ENCODE assay signal across 1 cellular context in the genomic region with DNA sequence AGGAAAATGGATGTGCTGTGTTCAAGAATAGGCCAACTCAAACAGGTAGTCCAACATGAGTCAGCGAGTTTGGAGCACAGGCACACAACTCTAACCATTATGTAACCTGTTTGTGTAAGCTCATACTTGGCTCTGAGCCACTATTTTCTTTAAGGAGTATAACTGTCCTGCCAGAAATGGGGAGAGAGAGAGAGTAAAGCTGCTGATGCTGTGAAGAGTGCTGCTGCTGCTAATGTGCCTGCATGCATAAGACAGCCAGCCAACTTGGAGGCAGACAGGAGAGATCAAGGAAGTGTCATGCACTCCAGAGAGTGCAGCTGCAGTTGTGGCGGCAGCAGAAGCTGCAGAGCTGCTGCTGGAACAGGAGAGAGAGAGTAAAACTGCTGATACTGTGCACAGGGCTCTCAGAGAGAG.
TF ChIP-seq lines count a peak whose summit lies in the region.

No MANE protein-coding gene starts in this region.

TF ChIP-seq in HepG2, 621 proteins besides CTCF, POLR2A, EP300 and RAD21 (continues in another document):
- TF ChIP-seq MAFF (IDR thresholded peaks at IDR 0.05; ENCODE audit: low read depth, low read length) (peak; percentile 79), ZNF572 (CRISPR knock-in tag; IDR thresholded peaks at IDR 0.05) (no peak), ZMYM3 (CRISPR knock-in tag; IDR thresholded peaks at IDR 0.05) (peak; percentile 60; the same call in 1 of the 2 replicates), ZNF121 (CRISPR knock-in tag; IDR thresholded peaks at IDR 0.05) (peak; percentile 39; the same call in 1 of the 2 replicates), RARA (CRISPR knock-in tag; IDR thresholded peaks at IDR 0.05) (0 out of 2 replicates have a peak, but pooled peaks have one; percentile 48), ZSCAN9 (CRISPR knock-in tag; IDR thresholded peaks at IDR 0.05; ENCODE audit: borderline replicate concordance) (0 out of 2 replicates have a peak, but pooled peaks have one; percentile 49), ZNF292 (CRISPR knock-in tag; IDR thresholded peaks at IDR 0.05; ENCODE audit: borderline replicate concordance, low read depth) (peak; percentile 90; the same call in 1 of the 2 replicates), MIXL1 (CRISPR knock-in tag; IDR thresholded peaks at IDR 0.05) (peak; percentile 57; the same call in 1 of the 2 replicates), POGZ (CRISPR knock-in tag; IDR thresholded peaks at IDR 0.05) (peak; percentile 88), PAWR (CRISPR knock-in tag; IDR thresholded peaks at IDR 0.05; ENCODE audit: borderline replicate concordance) (no peak), NFE2L2 (IDR thresholded peaks at IDR 0.05; ENCODE audit: low read length) (peak; percentile 80), HOXA3 (CRISPR knock-in tag; IDR thresholded peaks at IDR 0.05) (peak; percentile 26; the same call in 1 of the 2 replicates), SOX6 (IDR thresholded peaks at IDR 0.05) (no peak), SOX6 (CRISPR knock-in tag; IDR thresholded peaks at IDR 0.05) (peak; percentile 79), HMG20A (CRISPR knock-in tag; IDR thresholded peaks at IDR 0.05; ENCODE audit: borderline replicate concordance) (peak; percentile 67; the same call in 1 of the 2 replicates), ZNF749 (CRISPR knock-in tag; IDR thresholded peaks at IDR 0.05; ENCODE audit: borderline replicate concordance) (peak; percentile 49; the same call in 1 of the 2 replicates), HNRNPLL (IDR thresholded peaks at IDR 0.05; ENCODE audit: low read depth, low read length, poor library complexity, severe bottlenecking) (no peak), RXRB (CRISPR knock-in tag; IDR thresholded peaks at IDR 0.05; ENCODE audit: borderline replicate concordance) (peak; percentile 71), EEA1 (CRISPR knock-in tag; IDR thresholded peaks at IDR 0.05; ENCODE audit: borderline replicate concordance) (no peak), RCOR2 (CRISPR knock-in tag; IDR thresholded peaks at IDR 0.05) (peak; percentile 35; the same call in 1 of the 2 replicates), SNRNP70 (IDR thresholded peaks at IDR 0.05; ENCODE audit: low read depth, low read length) (no peak), JUNB (CRISPR knock-in tag; IDR thresholded peaks at IDR 0.05; ENCODE audit: borderline replicate concordance) (no peak), ZMYM2 (CRISPR knock-in tag; IDR thresholded peaks at IDR 0.05) (0 out of 2 replicates have a peak, but pooled peaks have one; percentile 54), TAF1 (CRISPR knock-in tag; IDR thresholded peaks at IDR 0.05) (no peak), ZBTB3 (CRISPR knock-in tag; IDR thresholded peaks at IDR 0.05; ENCODE audit: borderline replicate concordance, low read depth) (no peak), RFXAP (CRISPR knock-in tag; IDR thresholded peaks at IDR 0.05; ENCODE audit: borderline replicate concordance) (0 out of 2 replicates have a peak, but pooled peaks have one; percentile 34), HDAC2 (CRISPR knock-in tag; IDR thresholded peaks at IDR 0.05) (peak; percentile 38; the same call in 1 of the 2 replicates), SOX13 (IDR thresholded peaks at IDR 0.05) (no peak), SOX13 (CRISPR knock-in tag; conservative IDR thresholded peaks at IDR 0.05 in 1 of 2, IDR thresholded peaks at IDR 0.05 in 1 of 2) (peak in 1 of 2 experiments; percentile 68; a peak in 2 of 4 replicates), ATF7 (IDR thresholded peaks at IDR 0.05) (no peak), ATF7 (CRISPR knock-in tag; IDR thresholded peaks at IDR 0.05) (0 out of 2 replicates have a peak, but pooled peaks have one; percentile 57), HMGA1 (CRISPR knock-in tag; conservative IDR thresholded peaks at IDR 0.05) (no peak), FOXK1 (CRISPR knock-in tag; IDR thresholded peaks at IDR 0.05; ENCODE audit: borderline replicate concordance, low read depth) (peak; percentile 66; the same call in 1 of the 2 replicates)
- TF ChIP-seq, protein P1, sequence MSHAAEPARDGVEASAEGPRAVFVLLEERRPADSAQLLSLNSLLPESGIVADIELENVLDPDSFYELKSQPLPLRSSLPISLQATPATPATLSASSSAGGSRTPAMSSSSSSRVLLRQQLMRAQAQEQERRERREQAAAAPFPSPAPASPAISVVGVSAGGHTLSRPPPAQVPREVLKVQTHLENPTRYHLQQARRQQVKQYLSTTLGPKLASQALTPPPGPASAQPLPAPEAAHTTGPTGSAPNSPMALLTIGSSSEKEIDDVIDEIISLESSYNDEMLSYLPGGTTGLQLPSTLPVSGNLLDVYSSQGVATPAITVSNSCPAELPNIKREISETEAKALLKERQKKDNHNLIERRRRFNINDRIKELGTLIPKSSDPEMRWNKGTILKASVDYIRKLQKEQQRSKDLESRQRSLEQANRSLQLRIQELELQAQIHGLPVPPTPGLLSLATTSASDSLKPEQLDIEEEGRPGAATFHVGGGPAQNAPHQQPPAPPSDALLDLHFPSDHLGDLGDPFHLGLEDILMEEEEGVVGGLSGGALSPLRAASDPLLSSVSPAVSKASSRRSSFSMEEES (CRISPR knock-in tag; IDR thresholded peaks at IDR 0.05), result no peak
- TF ChIP-seq, protein P2, sequence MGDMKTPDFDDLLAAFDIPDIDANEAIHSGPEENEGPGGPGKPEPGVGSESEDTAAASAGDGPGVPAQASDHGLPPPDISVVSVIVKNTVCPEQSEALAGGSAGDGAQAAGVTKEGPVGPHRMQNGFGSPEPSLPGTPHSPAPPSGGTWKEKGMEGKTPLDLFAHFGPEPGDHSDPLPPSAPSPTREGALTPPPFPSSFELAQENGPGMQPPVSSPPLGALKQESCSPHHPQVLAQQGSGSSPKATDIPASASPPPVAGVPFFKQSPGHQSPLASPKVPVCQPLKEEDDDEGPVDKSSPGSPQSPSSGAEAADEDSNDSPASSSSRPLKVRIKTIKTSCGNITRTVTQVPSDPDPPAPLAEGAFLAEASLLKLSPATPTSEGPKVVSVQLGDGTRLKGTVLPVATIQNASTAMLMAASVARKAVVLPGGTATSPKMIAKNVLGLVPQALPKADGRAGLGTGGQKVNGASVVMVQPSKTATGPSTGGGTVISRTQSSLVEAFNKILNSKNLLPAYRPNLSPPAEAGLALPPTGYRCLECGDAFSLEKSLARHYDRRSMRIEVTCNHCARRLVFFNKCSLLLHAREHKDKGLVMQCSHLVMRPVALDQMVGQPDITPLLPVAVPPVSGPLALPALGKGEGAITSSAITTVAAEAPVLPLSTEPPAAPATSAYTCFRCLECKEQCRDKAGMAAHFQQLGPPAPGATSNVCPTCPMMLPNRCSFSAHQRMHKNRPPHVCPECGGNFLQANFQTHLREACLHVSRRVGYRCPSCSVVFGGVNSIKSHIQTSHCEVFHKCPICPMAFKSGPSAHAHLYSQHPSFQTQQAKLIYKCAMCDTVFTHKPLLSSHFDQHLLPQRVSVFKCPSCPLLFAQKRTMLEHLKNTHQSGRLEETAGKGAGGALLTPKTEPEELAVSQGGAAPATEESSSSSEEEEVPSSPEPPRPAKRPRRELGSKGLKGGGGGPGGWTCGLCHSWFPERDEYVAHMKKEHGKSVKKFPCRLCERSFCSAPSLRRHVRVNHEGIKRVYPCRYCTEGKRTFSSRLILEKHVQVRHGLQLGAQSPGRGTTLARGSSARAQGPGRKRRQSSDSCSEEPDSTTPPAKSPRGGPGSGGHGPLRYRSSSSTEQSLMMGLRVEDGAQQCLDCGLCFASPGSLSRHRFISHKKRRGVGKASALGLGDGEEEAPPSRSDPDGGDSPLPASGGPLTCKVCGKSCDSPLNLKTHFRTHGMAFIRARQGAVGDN (CRISPR knock-in tag; IDR thresholded peaks at IDR 0.05), result peak; percentile 17; the same call in 1 of the 2 replicates
- TF ChIP-seq, protein P3, sequence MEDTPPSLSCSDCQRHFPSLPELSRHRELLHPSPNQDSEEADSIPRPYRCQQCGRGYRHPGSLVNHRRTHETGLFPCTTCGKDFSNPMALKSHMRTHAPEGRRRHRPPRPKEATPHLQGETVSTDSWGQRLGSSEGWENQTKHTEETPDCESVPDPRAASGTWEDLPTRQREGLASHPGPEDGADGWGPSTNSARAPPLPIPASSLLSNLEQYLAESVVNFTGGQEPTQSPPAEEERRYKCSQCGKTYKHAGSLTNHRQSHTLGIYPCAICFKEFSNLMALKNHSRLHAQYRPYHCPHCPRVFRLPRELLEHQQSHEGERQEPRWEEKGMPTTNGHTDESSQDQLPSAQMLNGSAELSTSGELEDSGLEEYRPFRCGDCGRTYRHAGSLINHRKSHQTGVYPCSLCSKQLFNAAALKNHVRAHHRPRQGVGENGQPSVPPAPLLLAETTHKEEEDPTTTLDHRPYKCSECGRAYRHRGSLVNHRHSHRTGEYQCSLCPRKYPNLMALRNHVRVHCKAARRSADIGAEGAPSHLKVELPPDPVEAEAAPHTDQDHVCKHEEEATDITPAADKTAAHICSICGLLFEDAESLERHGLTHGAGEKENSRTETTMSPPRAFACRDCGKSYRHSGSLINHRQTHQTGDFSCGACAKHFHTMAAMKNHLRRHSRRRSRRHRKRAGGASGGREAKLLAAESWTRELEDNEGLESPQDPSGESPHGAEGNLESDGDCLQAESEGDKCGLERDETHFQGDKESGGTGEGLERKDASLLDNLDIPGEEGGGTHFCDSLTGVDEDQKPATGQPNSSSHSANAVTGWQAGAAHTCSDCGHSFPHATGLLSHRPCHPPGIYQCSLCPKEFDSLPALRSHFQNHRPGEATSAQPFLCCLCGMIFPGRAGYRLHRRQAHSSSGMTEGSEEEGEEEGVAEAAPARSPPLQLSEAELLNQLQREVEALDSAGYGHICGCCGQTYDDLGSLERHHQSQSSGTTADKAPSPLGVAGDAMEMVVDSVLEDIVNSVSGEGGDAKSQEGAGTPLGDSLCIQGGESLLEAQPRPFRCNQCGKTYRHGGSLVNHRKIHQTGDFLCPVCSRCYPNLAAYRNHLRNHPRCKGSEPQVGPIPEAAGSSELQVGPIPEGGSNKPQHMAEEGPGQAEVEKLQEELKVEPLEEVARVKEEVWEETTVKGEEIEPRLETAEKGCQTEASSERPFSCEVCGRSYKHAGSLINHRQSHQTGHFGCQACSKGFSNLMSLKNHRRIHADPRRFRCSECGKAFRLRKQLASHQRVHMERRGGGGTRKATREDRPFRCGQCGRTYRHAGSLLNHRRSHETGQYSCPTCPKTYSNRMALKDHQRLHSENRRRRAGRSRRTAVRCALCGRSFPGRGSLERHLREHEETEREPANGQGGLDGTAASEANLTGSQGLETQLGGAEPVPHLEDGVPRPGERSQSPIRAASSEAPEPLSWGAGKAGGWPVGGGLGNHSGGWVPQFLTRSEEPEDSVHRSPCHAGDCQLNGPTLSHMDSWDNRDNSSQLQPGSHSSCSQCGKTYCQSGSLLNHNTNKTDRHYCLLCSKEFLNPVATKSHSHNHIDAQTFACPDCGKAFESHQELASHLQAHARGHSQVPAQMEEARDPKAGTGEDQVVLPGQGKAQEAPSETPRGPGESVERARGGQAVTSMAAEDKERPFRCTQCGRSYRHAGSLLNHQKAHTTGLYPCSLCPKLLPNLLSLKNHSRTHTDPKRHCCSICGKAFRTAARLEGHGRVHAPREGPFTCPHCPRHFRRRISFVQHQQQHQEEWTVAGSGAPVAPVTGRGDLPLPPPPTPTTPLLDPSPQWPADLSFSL (CRISPR knock-in tag; IDR thresholded peaks at IDR 0.05), result peak; percentile 75
- TF ChIP-seq, protein P4, sequence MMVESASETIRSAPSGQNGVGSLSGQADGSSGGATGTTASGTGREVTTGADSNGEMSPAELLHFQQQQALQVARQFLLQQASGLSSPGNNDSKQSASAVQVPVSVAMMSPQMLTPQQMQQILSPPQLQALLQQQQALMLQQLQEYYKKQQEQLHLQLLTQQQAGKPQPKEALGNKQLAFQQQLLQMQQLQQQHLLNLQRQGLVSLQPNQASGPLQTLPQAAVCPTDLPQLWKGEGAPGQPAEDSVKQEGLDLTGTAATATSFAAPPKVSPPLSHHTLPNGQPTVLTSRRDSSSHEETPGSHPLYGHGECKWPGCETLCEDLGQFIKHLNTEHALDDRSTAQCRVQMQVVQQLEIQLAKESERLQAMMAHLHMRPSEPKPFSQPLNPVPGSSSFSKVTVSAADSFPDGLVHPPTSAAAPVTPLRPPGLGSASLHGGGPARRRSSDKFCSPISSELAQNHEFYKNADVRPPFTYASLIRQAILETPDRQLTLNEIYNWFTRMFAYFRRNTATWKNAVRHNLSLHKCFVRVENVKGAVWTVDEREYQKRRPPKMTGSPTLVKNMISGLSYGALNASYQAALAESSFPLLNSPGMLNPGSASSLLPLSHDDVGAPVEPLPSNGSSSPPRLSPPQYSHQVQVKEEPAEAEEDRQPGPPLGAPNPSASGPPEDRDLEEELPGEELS (CRISPR knock-in tag; IDR thresholded peaks at IDR 0.05), result peak; percentile 62
